In genomic region chr2:127679680-127680361, GRCh38 we compare ENCODE assay signal across 1 cellular context.
A peak's percentile ranks its signal among the peaks of the same experiment; 100 is the strongest.
TF ChIP-seq lines count a peak whose summit lies in the region.

No MANE protein-coding gene starts in this region.

TF ChIP-seq in HepG2, 621 proteins besides CTCF, POLR2A, EP300 and RAD21:
- TF ChIP-seq BORCS8-MEF2B (CRISPR knock-in tag; IDR thresholded peaks at IDR 0.05) (0 out of 2 replicates have a peak, but pooled peaks have one; percentile 25), SALL1 (CRISPR knock-in tag; IDR thresholded peaks at IDR 0.05) (peak; percentile 14; the same call in 1 of the 2 replicates), USF2 (IDR thresholded peaks at IDR 0.05; ENCODE audit: low read depth, low read length) (no peak), USF2 (CRISPR knock-in tag; IDR thresholded peaks at IDR 0.05; ENCODE audit: borderline replicate concordance) (0 out of 2 replicates have a peak, but pooled peaks have one; percentile 20), ZNF850 (CRISPR knock-in tag; conservative IDR thresholded peaks at IDR 0.05) (no peak), JUNB (CRISPR knock-in tag; IDR thresholded peaks at IDR 0.05; ENCODE audit: borderline replicate concordance) (no peak), PRDM15 (CRISPR knock-in tag; IDR thresholded peaks at IDR 0.05) (no peak), NRL (CRISPR knock-in tag; IDR thresholded peaks at IDR 0.05; ENCODE audit: borderline replicate concordance) (peak; percentile 61; the same call in 1 of the 2 replicates), ZMYM2 (CRISPR knock-in tag; IDR thresholded peaks at IDR 0.05) (no peak), KLF9 (CRISPR knock-in tag; IDR thresholded peaks at IDR 0.05; ENCODE audit: low read depth) (no peak), ZFP90 (CRISPR knock-in tag; IDR thresholded peaks at IDR 0.05; ENCODE audit: borderline replicate concordance) (no peak), HNF4A (CRISPR knock-in tag; IDR thresholded peaks at IDR 0.05) (0 out of 2 replicates have a peak, but pooled peaks have one; percentile 9), ZNF782 (CRISPR knock-in tag; IDR thresholded peaks at IDR 0.05; ENCODE audit: borderline replicate concordance) (no peak), SRSF1 (optimal IDR thresholded peaks at IDR 0.05; ENCODE audit: low read depth, low read length) (peak; percentile 53), TCF7 (IDR thresholded peaks at IDR 0.05; ENCODE audit: low read depth) (peak; percentile 36; the same call in 1 of the 2 replicates), KLF12 (CRISPR knock-in tag; IDR thresholded peaks at IDR 0.05; ENCODE audit: borderline replicate concordance) (no peak), STAG1 (CRISPR knock-in tag; IDR thresholded peaks at IDR 0.05) (no peak), PATZ1 (CRISPR knock-in tag; IDR thresholded peaks at IDR 0.05) (0 out of 2 replicates have a peak, but pooled peaks have one; percentile 46), BHLHE40 (IDR thresholded peaks at IDR 0.05; ENCODE audit: low read length) (no peak)
